ENCODE assay signal across 12 cellular contexts in the genomic region with DNA sequence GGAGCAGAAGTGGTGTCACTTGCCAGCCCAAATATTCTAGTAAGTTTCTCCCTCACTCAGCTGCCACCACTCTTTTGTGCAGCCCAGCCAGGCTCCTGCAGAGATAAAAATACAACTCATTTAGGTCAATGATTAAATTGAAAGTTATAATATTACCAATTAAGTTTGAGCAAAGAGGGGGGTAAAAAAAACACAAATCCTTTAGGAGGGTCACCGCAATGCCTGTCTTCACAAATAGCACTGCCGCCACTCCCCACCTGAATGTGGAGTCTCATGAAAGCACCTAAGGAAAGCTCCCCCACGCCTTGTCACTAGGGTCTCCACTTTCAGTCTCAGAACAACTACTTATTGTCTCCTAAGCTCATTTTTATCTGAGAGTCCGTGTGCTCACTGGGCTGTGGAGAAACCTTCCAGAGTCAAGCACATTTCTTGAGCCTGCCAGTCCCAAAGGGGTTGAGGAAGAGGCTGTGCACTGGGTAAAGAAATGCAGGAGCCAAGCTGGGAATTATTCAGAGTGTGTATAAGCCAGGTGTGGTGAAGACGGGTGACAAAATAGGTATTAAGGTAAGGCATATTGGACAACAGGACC.
DNase-seq lines count a peak whose midpoint lies in the region; ATAC-seq and TF ChIP-seq lines count a peak whose summit lies in the region.
"Had no signal": no experiment of that assay in that cellular context is flagged by ENCODE, and none has a peak within 500 bp of the region (broad histone marks: within the 10 kb centered on the region; RNA-seq: fewer than 3 reads in every experiment).

No MANE protein-coding gene starts in this region.

- H3K27me3 ChIP-seq in body of pancreas: no peaks in the 10 kb centered on the region
- H3K27me3 ChIP-seq in sigmoid colon: no peaks in the 10 kb centered on the region
- H3K27me3 ChIP-seq: Peyer's patch, upper lobe of right lung had no signal

- no peak for TF ChIP-seq EP300 in sigmoid colon (IDR thresholded peaks at IDR 0.05)

- no peaks in the 10 kb centered on the region for H3K36me3 ChIP-seq in body of pancreas (replicated peaks in 1 of 2; ENCODE audit: insufficient read depth in 1 of 2, low read depth in 2 of 2)
- H3K36me3 ChIP-seq in sigmoid colon: no peaks in the 10 kb centered on the region
- H3K36me3 ChIP-seq: Peyer's patch, upper lobe of right lung had no signal

- H3K4me3 ChIP-seq in GM08714 (ENCODE audit: low read length): peak overlapping the region; percentile 32; the same call in 1 of the 2 replicates
- H3K4me3 ChIP-seq in body of pancreas: no peak overlapping the region
- H3K4me3 ChIP-seq in sigmoid colon: no peak overlapping the region
- H3K4me3 ChIP-seq: Peyer's patch, skin epidermis, upper lobe of right lung had no signal

- TF ChIP-seq POLR2A in body of pancreas (IDR thresholded peaks at IDR 0.05) (peak in 1 of 3 donors; percentile 11), sigmoid colon (IDR thresholded peaks at IDR 0.05) (no peak)

- H3K9me3 ChIP-seq in body of pancreas (no peaks in the 10 kb centered on the region), sigmoid colon (no peaks in the 10 kb centered on the region)
- H3K9me3 ChIP-seq: Peyer's patch, upper lobe of right lung had no signal

- ATAC-seq in GM21381 (IDR thresholded peaks at IDR 0.05; ENCODE audit: unreplicated experiment) (peak; percentile 30), HG03039 (IDR thresholded peaks at IDR 0.05; ENCODE audit: unreplicated experiment) (peak; percentile 11), body of pancreas (peak; percentile 75)
- ATAC-seq: upper lobe of right lung had no signal

- DNase-seq in body of pancreas (peak in 3 of 4 donors; percentile 10 to 19 (median 14)), head of caudate nucleus (no peak), sigmoid colon (no peak), AG08396 (ENCODE audit: low spot score) (no peak), OCI-M2 (lab: John Stamatoyannopoulos, UW; ENCODE audit: unreplicated experiment) (no peak)
- DNase-seq: activated CD4-positive, alpha-beta T cell treated with anti-CD3 and anti-CD28 coated beads, Interleukin-2, amount 50 U/mL, for 48 hours; Peyer's patch; upper lobe of right lung had no signal

- intact Hi-C loops in body of pancreas (cut with DNase I): no loop called here
- intact Hi-C loops in head of caudate nucleus (cut with DNase I): no loop called here
- intact Hi-C loops in sigmoid colon (cut with DNase I): loop anchor here (5.0 kb wide), 1 partner anchor 38 kb away; no protein-coding TSS in a partner anchor

- TF ChIP-seq CTCF in body of pancreas (IDR thresholded peaks at IDR 0.05) (no peak), sigmoid colon (IDR thresholded peaks at IDR 0.05) (no peak)

- H3K4me1 ChIP-seq in body of pancreas (peaks cover 29% of the 10 kb centered on the region), sigmoid colon (peaks cover 0 to 9% (median 0%) of the 10 kb centered on the region in 4 donors)
- H3K4me1 ChIP-seq: Peyer's patch, upper lobe of right lung had no signal

- WGBS in body of pancreas, 2 donors: 38% methylated on average over 5 of the region's 5 CpGs
- WGBS in sigmoid colon, 2 donors: 41 to 78% methylated on average over 5 of the region's 5 CpGs

- H3K27ac ChIP-seq in body of pancreas (peak overlapping the region; percentile 12 to 70 (median 58)), sigmoid colon (no peak overlapping the region)
- H3K27ac ChIP-seq: Peyer's patch, skin epidermis, upper lobe of right lung had no signal

Comparison
In these comparisons a context has a peak if more than half of its experiments do, and no peak if none do; other contexts are left out.
1. ATAC-seq: peak in every context shown above with its lines; median percentile 75 in body of pancreas; 30 in GM21381; 11 in HG03039.
2. DNase-seq: peak in body of pancreas (3 of 4); none in head of caudate nucleus (0 of 42), sigmoid colon (single experiment), AG08396 (single experiment) and OCI-M2 (single experiment).
3. H3K27ac ChIP-seq: peak in body of pancreas (4 of 4); none in sigmoid colon (0 of 4).